In the genomic region with DNA sequence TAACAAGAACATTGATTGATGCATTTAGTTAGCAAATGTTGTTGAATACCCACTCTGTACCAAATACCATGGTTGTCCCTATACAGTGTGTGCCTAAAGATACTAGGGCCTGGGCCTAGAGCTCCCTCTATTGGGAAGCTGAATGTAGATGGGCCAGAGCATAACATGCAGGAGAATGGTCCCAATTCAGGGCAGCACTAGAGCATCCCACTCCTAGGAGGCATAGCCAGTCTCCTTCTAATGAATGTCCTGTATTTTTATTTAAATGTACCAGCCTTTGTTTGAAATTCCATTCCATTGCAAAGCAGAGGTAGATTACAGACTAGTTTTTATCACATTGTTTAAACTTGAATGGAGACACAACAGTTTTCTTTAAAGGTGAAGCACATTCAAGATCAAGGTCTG, we compare ENCODE assay signal across 8 cellular contexts.
DNase-seq lines count a peak whose midpoint lies in the region; ATAC-seq and TF ChIP-seq lines count a peak whose summit lies in the region.

No MANE protein-coding gene starts in this region.

- peak; percentile 78 to 86 for TF ChIP-seq RAD21 in liver (IDR thresholded peaks at IDR 0.05)

- peaks cover 3% of the 10 kb centered on the region; the same call in 1 of the 2 replicates for H3K4me1 ChIP-seq in SJSA1 (replicated peaks)
- no peaks in the 10 kb centered on the region for H3K4me1 ChIP-seq in liver (ENCODE audit: control insufficient read depth in 4 of 4, insufficient read depth in 4 of 4, low read length in 3 of 4)

- H3K27me3 Mint-ChIP-seq in stimulated activated memory B cell treated with anti-CD40 and anti-IgM and Interleukin-4, amounts not matched to agents 10 μg/mL and 1 μg/mL and 100 μg/mL, for 72 hours: no peaks in the 10 kb centered on the region

- no peaks in the 10 kb centered on the region for H3K9me3 ChIP-seq in SJSA1 (replicated peaks)
- H3K9me3 ChIP-seq in liver (ENCODE audit: control insufficient read depth in 4 of 4, low read length in 3 of 4): no peaks in the 10 kb centered on the region

- H3K9ac ChIP-seq in liver (ENCODE audit: low read depth in 1 of 2, low read length in 2 of 2): no peak overlapping the region

- no peaks in the 10 kb centered on the region for H3K9me3 Mint-ChIP-seq in stimulated activated memory B cell treated with anti-CD40 and anti-IgM and Interleukin-4, amounts not matched to agents 10 μg/mL and 1 μg/mL and 100 μg/mL, for 72 hours

- peak; percentile 22 for DNase-seq in activated CD8-positive, alpha-beta memory T cell treated with anti-CD3 and anti-CD28 coated beads, Interleukin-2, amount 50 U/mL, for 4 hours
- no peak for DNase-seq in activated CD8-positive, alpha-beta memory T cell treated with anti-CD3 and anti-CD28 coated beads, Interleukin-2, amount 50 U/mL, for 48 hours
- peak; percentile 51 for DNase-seq in HuH-7 (ENCODE audit: low spot score)
- peak; percentile 54 to 63 for DNase-seq in SJSA1 (ENCODE audit: low read depth in 1 of 2, low spot score in 2 of 2)
- DNase-seq in choroid plexus epithelial cell (ENCODE audit: low read depth): peak; percentile 85

- no peaks in the 10 kb centered on the region for H3K27me3 ChIP-seq in SJSA1 (replicated peaks)
- no peaks in the 10 kb centered on the region for H3K27me3 ChIP-seq in liver (ENCODE audit: control insufficient read depth in 4 of 4, insufficient read depth in 4 of 4, low read length in 3 of 4)

- no peak overlapping the region for H3K4me3 Mint-ChIP-seq in stimulated activated memory B cell treated with anti-CD40 and anti-IgM and Interleukin-4, amounts not matched to agents 10 μg/mL and 1 μg/mL and 100 μg/mL, for 72 hours

- no peaks in the 10 kb centered on the region for H3K36me3 Mint-ChIP-seq in stimulated activated memory B cell treated with anti-CD40 and anti-IgM and Interleukin-4, amounts not matched to agents 10 μg/mL and 1 μg/mL and 100 μg/mL, for 72 hours

- no peak overlapping the region for H3K4me3 ChIP-seq in SJSA1
- no peak overlapping the region for H3K4me3 ChIP-seq in choroid plexus epithelial cell (ENCODE audit: low read depth, low read length)
- H3K4me3 ChIP-seq in liver (ENCODE audit: low read depth in 1 of 3, low read length in 3 of 3): no peak overlapping the region

- no peak overlapping the region for H3K27ac ChIP-seq in SJSA1
- H3K27ac ChIP-seq in liver (ENCODE audit: low read depth in 1 of 2, low read length in 2 of 2): no peak overlapping the region

- H3K27ac Mint-ChIP-seq in stimulated activated memory B cell treated with anti-CD40 and anti-IgM and Interleukin-4, amounts not matched to agents 10 μg/mL and 1 μg/mL and 100 μg/mL, for 72 hours: no peak overlapping the region

- H3K4me1 Mint-ChIP-seq in stimulated activated memory B cell treated with anti-CD40 and anti-IgM and Interleukin-4, amounts not matched to agents 10 μg/mL and 1 μg/mL and 100 μg/mL, for 72 hours: no peaks in the 10 kb centered on the region

- H3K36me3 ChIP-seq in SJSA1: peaks cover 87% of the 10 kb centered on the region
- H3K36me3 ChIP-seq in liver (ENCODE audit: control insufficient read depth in 4 of 4, insufficient read depth in 3 of 4, low read depth in 1 of 4, low read length in 3 of 4): no peaks in the 10 kb centered on the region

- TF ChIP-seq CTCF in choroid plexus epithelial cell (conservative IDR thresholded peaks at IDR 0.05; ENCODE audit: low read depth, low read length) (peak; percentile 98), liver (IDR thresholded peaks at IDR 0.05; ENCODE audit: low read depth, low read length, missing input control) (peak; percentile 35)

- ATAC-seq in GM21786 (IDR thresholded peaks at IDR 0.05; ENCODE audit: unreplicated experiment): peak; percentile 93
- peak; percentile 77 for ATAC-seq in stimulated activated memory B cell treated with anti-CD40 and anti-IgM and Interleukin-4, amounts not matched to agents 10 μg/mL and 1 μg/mL and 100 μg/mL, for 72 hours

TF ChIP-seq in liver, 16 proteins besides CTCF, POLR2A, EP300 and RAD21:
- TF ChIP-seq SP1 (IDR thresholded peaks at IDR 0.05) (no peak), RXRA (IDR thresholded peaks at IDR 0.05) (no peak), EGR1 (IDR thresholded peaks at IDR 0.05; ENCODE audit: low read depth in 2 of 2) (no peak), GABPA (IDR thresholded peaks at IDR 0.05 in 1 of 2, conservative IDR thresholded peaks at IDR 0.05 in 1 of 2) (no peak)
- TF ChIP-seq, protein P1, sequence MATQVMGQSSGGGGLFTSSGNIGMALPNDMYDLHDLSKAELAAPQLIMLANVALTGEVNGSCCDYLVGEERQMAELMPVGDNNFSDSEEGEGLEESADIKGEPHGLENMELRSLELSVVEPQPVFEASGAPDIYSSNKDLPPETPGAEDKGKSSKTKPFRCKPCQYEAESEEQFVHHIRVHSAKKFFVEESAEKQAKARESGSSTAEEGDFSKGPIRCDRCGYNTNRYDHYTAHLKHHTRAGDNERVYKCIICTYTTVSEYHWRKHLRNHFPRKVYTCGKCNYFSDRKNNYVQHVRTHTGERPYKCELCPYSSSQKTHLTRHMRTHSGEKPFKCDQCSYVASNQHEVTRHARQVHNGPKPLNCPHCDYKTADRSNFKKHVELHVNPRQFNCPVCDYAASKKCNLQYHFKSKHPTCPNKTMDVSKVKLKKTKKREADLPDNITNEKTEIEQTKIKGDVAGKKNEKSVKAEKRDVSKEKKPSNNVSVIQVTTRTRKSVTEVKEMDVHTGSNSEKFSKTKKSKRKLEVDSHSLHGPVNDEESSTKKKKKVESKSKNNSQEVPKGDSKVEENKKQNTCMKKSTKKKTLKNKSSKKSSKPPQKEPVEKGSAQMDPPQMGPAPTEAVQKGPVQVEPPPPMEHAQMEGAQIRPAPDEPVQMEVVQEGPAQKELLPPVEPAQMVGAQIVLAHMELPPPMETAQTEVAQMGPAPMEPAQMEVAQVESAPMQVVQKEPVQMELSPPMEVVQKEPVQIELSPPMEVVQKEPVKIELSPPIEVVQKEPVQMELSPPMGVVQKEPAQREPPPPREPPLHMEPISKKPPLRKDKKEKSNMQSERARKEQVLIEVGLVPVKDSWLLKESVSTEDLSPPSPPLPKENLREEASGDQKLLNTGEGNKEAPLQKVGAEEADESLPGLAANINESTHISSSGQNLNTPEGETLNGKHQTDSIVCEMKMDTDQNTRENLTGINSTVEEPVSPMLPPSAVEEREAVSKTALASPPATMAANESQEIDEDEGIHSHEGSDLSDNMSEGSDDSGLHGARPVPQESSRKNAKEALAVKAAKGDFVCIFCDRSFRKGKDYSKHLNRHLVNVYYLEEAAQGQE (IDR thresholded peaks at IDR 0.05): no peak
